In the genomic region with DNA sequence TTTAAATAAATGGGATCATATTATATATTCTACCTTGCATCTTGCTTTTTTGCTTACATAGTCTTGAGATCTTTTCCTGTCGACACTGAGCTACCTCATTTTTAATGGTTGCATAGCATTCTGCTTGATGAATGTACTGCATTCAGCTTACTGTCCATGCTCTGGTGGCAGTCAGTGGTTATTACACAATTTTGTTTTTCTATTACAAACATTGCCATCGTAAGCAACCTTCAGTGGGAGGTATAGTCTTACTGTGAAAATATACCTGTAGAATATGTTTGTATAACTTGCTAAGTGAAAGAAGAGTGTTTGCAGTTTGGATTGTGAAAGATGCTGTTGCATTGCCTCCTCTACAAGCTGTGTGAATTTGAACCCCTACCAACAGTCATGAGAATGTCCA, we compare ENCODE assay signal across 16 cellular contexts. TPM values are rescaled to one million over a fixed set of nuclear protein-coding genes. Genes with fewer than 3 reads are reported as not detected.
DNase-seq lines count a peak whose midpoint lies in the region; ATAC-seq and TF ChIP-seq lines count a peak whose summit lies in the region.
"Had no signal": no experiment of that assay in that cellular context is flagged by ENCODE, and none has a peak within 500 bp of the region (broad histone marks: within the 10 kb centered on the region; RNA-seq: fewer than 3 reads in every experiment).

No MANE protein-coding gene starts in this region.

- TF ChIP-seq CTCF in left ventricle myocardium inferior (IDR thresholded peaks at IDR 0.05; ENCODE audit: borderline replicate concordance) (peak; percentile 20), type B pancreatic cell (conservative IDR thresholded peaks at IDR 0.05) (peak; percentile 56), mesothelial cell of epicardium (IDR thresholded peaks at IDR 0.05; ENCODE audit: unreplicated experiment) (no peak)

- H3K36me3 ChIP-seq in left ventricle myocardium inferior, result peaks cover 76% of the 10 kb centered on the region

- no peaks in the 10 kb centered on the region for H3K27me3 ChIP-seq in left ventricle myocardium inferior (ENCODE audit: low read depth)
- H3K27me3 ChIP-seq in right cardiac atrium (ENCODE audit: control insufficient read depth, insufficient read depth), result no peaks in the 10 kb centered on the region

- no peak overlapping the region for H3K4me3 Mint-ChIP-seq in effector memory CD8-positive, alpha-beta T cell
- H3K4me3 Mint-ChIP-seq in type B pancreatic cell (no peak overlapping the region), mesothelial cell of epicardium (no peak overlapping the region)
- H3K4me3 Mint-ChIP-seq: stimulated activated naive CD8-positive, alpha-beta T cell treated with anti-CD3 and anti-CD28 coated beads, Interleukin-15, Interleukin-2, amounts not matched to agents 100 ng/mL and 50 ng/mL, for 24 hours had no signal

- no peaks in the 10 kb centered on the region for H3K4me1 ChIP-seq in left ventricle myocardium inferior
- no peaks in the 10 kb centered on the region for H3K4me1 ChIP-seq in right cardiac atrium (ENCODE audit: control insufficient read depth, insufficient read depth, low read length)

- no peaks in the 10 kb centered on the region for H3K27me3 Mint-ChIP-seq in effector memory CD8-positive, alpha-beta T cell
- no peaks in the 10 kb centered on the region for H3K27me3 Mint-ChIP-seq in type B pancreatic cell
- H3K27me3 Mint-ChIP-seq in mesothelial cell of epicardium (ENCODE audit: low read depth), result no peaks in the 10 kb centered on the region
- H3K27me3 Mint-ChIP-seq: stimulated activated naive CD8-positive, alpha-beta T cell treated with anti-CD3 and anti-CD28 coated beads, Interleukin-15, Interleukin-2, amounts not matched to agents 100 ng/mL and 50 ng/mL, for 24 hours had no signal

- H3K4me1 Mint-ChIP-seq in effector memory CD8-positive, alpha-beta T cell (ENCODE audit: low read depth in 2 of 2), result peaks cover 0 to 2% of the 10 kb centered on the region in 2 donors
- H3K4me1 Mint-ChIP-seq in type B pancreatic cell (ENCODE audit: unreplicated experiment) (no peaks in the 10 kb centered on the region), mesothelial cell of epicardium (no peaks in the 10 kb centered on the region)

- H3K4me3 ChIP-seq in left ventricle myocardium inferior (no peak overlapping the region), right cardiac atrium (ENCODE audit: low read length) (no peak overlapping the region)

- H3K27ac ChIP-seq in left ventricle myocardium inferior (replicated peaks), result no peak overlapping the region
- no peak overlapping the region for H3K27ac ChIP-seq in right cardiac atrium (ENCODE audit: low read length)

- intact Hi-C loops in left ventricle myocardium inferior (cut with micrococcal nuclease), result no loop called here
- intact Hi-C loops in right cardiac atrium (cut with DNase I), result no loop called here

- H3K36me3 Mint-ChIP-seq in effector memory CD8-positive, alpha-beta T cell (ENCODE audit: insufficient read depth), result peaks cover 67% of the 10 kb centered on the region
- peaks cover 52% of the 10 kb centered on the region for H3K36me3 Mint-ChIP-seq in type B pancreatic cell
- H3K36me3 Mint-ChIP-seq in mesothelial cell of epicardium, result peaks cover 61% of the 10 kb centered on the region

- 97% methylated on average over 2 of the region's 2 CpGs for WGBS in right cardiac atrium

- H3K27ac Mint-ChIP-seq in effector memory CD8-positive, alpha-beta T cell, result no peak overlapping the region
- no peak overlapping the region for H3K27ac Mint-ChIP-seq in type B pancreatic cell
- no peak overlapping the region for H3K27ac Mint-ChIP-seq in mesothelial cell of epicardium
- H3K27ac Mint-ChIP-seq: stimulated activated naive CD8-positive, alpha-beta T cell treated with anti-CD3 and anti-CD28 coated beads, Interleukin-15, Interleukin-2, amounts not matched to agents 100 ng/mL and 50 ng/mL, for 24 hours had no signal

- DNase-seq in left ventricle myocardium inferior (no peak), right cardiac atrium (no peak), OCI-M1 (lab: John Stamatoyannopoulos, UW) (peak; percentile 3), type B pancreatic cell (ENCODE audit: extremely low spot score, unreplicated experiment) (no peak), mesothelial cell of epicardium (ENCODE audit: low spot score in 2 of 2, unreplicated experiment in 2 of 2) (no peak), HCEC 1CT (no peak)
- no peak for DNase-seq in effector memory CD8-positive, alpha-beta T cell
- DNase-seq: activated CD8-positive, alpha-beta memory T cell treated with anti-CD3 and anti-CD28 coated beads, Interleukin-2, amount 50 U/mL, for 48 hours; amygdala; effector CD8-positive, alpha-beta T cell; EL; left cardiac atrium; NCI-H146; NCI-H82 had no signal

- H3K9me3 ChIP-seq in left ventricle myocardium inferior (replicated peaks), result no peaks in the 10 kb centered on the region
- H3K9me3 ChIP-seq in right cardiac atrium (ENCODE audit: control insufficient read depth, low read length), result no peaks in the 10 kb centered on the region

- ATAC-seq in right cardiac atrium (no peak), HG02610 (IDR thresholded peaks at IDR 0.05; ENCODE audit: unreplicated experiment) (no peak)
- peak; percentile 19 for ATAC-seq in effector memory CD8-positive, alpha-beta T cell (replicated peaks)
- ATAC-seq: left cardiac atrium had no signal

- no peaks in the 10 kb centered on the region for H3K9me3 Mint-ChIP-seq in effector memory CD8-positive, alpha-beta T cell
- H3K9me3 Mint-ChIP-seq in type B pancreatic cell (peaks cover 8% of the 10 kb centered on the region), mesothelial cell of epicardium (peaks cover 11% of the 10 kb centered on the region)
- H3K9me3 Mint-ChIP-seq: stimulated activated naive CD8-positive, alpha-beta T cell treated with anti-CD3 and anti-CD28 coated beads, Interleukin-15, Interleukin-2, amounts not matched to agents 100 ng/mL and 50 ng/mL, for 24 hours had no signal

RNA-seq across cellular contexts. Expression of gene UBXN4, which starts 43.4 kb away (rescaled TPM):
- total RNA-seq in left ventricle myocardium inferior (58.1 TPM), right cardiac atrium (10 to 100 TPM; 57.0 to 82.7 (median 59.9) TPM), type B pancreatic cell (ENCODE audit: low replicate concordance) (101 and 107 TPM in 2 replicates), mesothelial cell of epicardium (120 to 131 TPM (median 128 TPM) in 3 replicates)
- polyA plus RNA-seq in right cardiac atrium, result 38.6 TPM

RNA-seq across cellular contexts. Expression of gene LCT, which starts 52.0 kb away (rescaled TPM):
- not detected for total RNA-seq in left ventricle myocardium inferior
- total RNA-seq in right cardiac atrium, result not detected
- polyA plus RNA-seq in right cardiac atrium, result not detected
- total RNA-seq in type B pancreatic cell (ENCODE audit: low replicate concordance), result 2.8 and 7.2 TPM in 2 replicates
- 0.05 TPM in 1 of 3 replicates, not detected in the others for total RNA-seq in mesothelial cell of epicardium
- total RNA-seq: left cardiac atrium had no signal
